Comparison of ENCODE assay signal across 8 cellular contexts in genomic region chr1:92832537-92833160, GRCh38. TPM values are rescaled to one million over a fixed set of nuclear protein-coding genes. Genes with fewer than 3 reads are reported as not detected.
A peak's percentile ranks its signal among the peaks of the same experiment; 100 is the strongest.
DNase-seq lines count a peak whose midpoint lies in the region; ATAC-seq and TF ChIP-seq lines count a peak whose summit lies in the region.

No MANE protein-coding gene starts in this region.

- peak overlapping the region; percentile 100 for H3K4me3 Mint-ChIP-seq in activated CD4-positive, alpha-beta memory T cell treated with anti-CD3 and anti-CD28 coated beads for 36 hours

- H3K27me3 Mint-ChIP-seq in activated CD4-positive, alpha-beta memory T cell treated with anti-CD3 and anti-CD28 coated beads for 36 hours, result peaks cover 3% of the 10 kb centered on the region

- ATAC-seq in GM21390 (IDR thresholded peaks at IDR 0.05; ENCODE audit: unreplicated experiment), result peak; percentile 6
- peak; percentile 37 for ATAC-seq in Right ventricle myocardium superior (ENCODE audit: poor library complexity)
- no peak for ATAC-seq in GM21381 (IDR thresholded peaks at IDR 0.05; ENCODE audit: unreplicated experiment)
- ATAC-seq in HG03196 (IDR thresholded peaks at IDR 0.05; ENCODE audit: unreplicated experiment), result no peak

- peaks cover 60% of the 10 kb centered on the region for H3K36me3 Mint-ChIP-seq in activated CD4-positive, alpha-beta memory T cell treated with anti-CD3 and anti-CD28 coated beads for 36 hours

- H3K4me3 ChIP-seq in AG04449 (ENCODE audit: low read depth, low read length), result peak overlapping the region; percentile 98

- DNase-seq in AG04449 (ENCODE audit: low read depth, low spot score) (no peak), Right ventricle myocardium superior (no peak), renal cortical epithelial cell (ENCODE audit: low read depth) (peak; percentile 20), CD1c-positive myeloid dendritic cell (ENCODE audit: extremely low spot score) (no peak)
- no peak for DNase-seq in activated CD4-positive, alpha-beta memory T cell treated with anti-CD3 and anti-CD28 coated beads for 36 hours

- POLR2A ChIA-PET in AG04449 (lab: Yijun Ruan, JAX), result interaction anchor here (0.6 to 1.8 kb wide), 9 partner anchors 10 to 183 kb away, joined by 3 to 13 read pairs (median 4); partner anchors contain the start of genes DIPK1A and EVI5
- POLR2A ChIA-PET in activated CD4-positive, alpha-beta memory T cell treated with anti-CD3 and anti-CD28 coated beads for 36 hours (lab: Charles Lee), result interaction anchor here (0.6 to 2.1 kb wide), 14 partner anchors 10 to 533 kb away, joined by 3 to 29 read pairs (median 6); partner anchors contain the start of genes DIPK1A, GFI1 and MTF2

- CTCF ChIA-PET in AG04449 (lab: Yijun Ruan, JAX), result interaction anchor here (0.9 to 3.5 kb wide), 16 partner anchors 9 to 191 kb away, joined by 3 to 65 read pairs (median 6); partner anchors contain the start of genes DIPK1A and EVI5
- CTCF ChIA-PET in activated CD4-positive, alpha-beta memory T cell treated with anti-CD3 and anti-CD28 coated beads for 36 hours (lab: Charles Lee), result interaction anchor here (0.7 to 2.4 kb wide), 19 partner anchors 10 to 522 kb away, joined by 3 to 21 read pairs (median 4); partner anchors contain the start of genes DIPK1A and GFI1

- no peak for TF ChIP-seq CTCF in AG04449 (IDR thresholded peaks at IDR 0.05; ENCODE audit: insufficient read depth, low read length, missing control alignments)

- H3K27ac Mint-ChIP-seq in activated CD4-positive, alpha-beta memory T cell treated with anti-CD3 and anti-CD28 coated beads for 36 hours, result peak overlapping the region; percentile 95

- no peaks in the 10 kb centered on the region for H3K9me3 Mint-ChIP-seq in activated CD4-positive, alpha-beta memory T cell treated with anti-CD3 and anti-CD28 coated beads for 36 hours

- intact Hi-C loops in activated CD4-positive, alpha-beta memory T cell treated with anti-CD3 and anti-CD28 coated beads for 36 hours (cut with micrococcal nuclease), result loop anchor here (1.0 to 10.0 kb wide), 8 partner anchors 48 to 1045 kb away; partner anchors contain the start of genes DNTTIP2, DR1, GFI1 and GLMN
- intact Hi-C loops in Right ventricle myocardium superior (cut with DNase I), result no loop called here

- H3K4me1 Mint-ChIP-seq in activated CD4-positive, alpha-beta memory T cell treated with anti-CD3 and anti-CD28 coated beads for 36 hours (ENCODE audit: low read depth), result peaks cover 46% of the 10 kb centered on the region

RNA-seq across cellular contexts. Expression of gene RPL5, which starts 0.8 kb away (rescaled TPM):
- 1,000 to 10,000 TPM; 1,530 to 1,539 TPM for total RNA-seq in activated CD4-positive, alpha-beta memory T cell treated with anti-CD3 and anti-CD28 coated beads for 36 hours
- 543 TPM for total RNA-seq in Right ventricle myocardium superior
- total RNA-seq in renal cortical epithelial cell, result 826 and 1,085 TPM in 2 replicates

RNA-seq across cellular contexts. Expression of gene EVI5, which starts 47.7 kb away (rescaled TPM):
- total RNA-seq in activated CD4-positive, alpha-beta memory T cell treated with anti-CD3 and anti-CD28 coated beads for 36 hours, result 10 to 100 TPM; 36.0 to 37.2 TPM
- total RNA-seq in Right ventricle myocardium superior (18.9 TPM), renal cortical epithelial cell (35.7 and 45.0 TPM in 2 replicates)

Comparison
In these comparisons a context has a peak if more than half of its experiments do, and no peak if none do; other contexts are left out.
1. ATAC-seq: peak in GM21390 (single experiment) and Right ventricle myocardium superior (single experiment); none in GM21381 (single experiment) and HG03196 (single experiment).